In genomic region chr13:44972956-44973581, GRCh38 we compare ENCODE assay signal across 9 cellular contexts. TPM values are rescaled to one million over a fixed set of nuclear protein-coding genes. Genes with fewer than 3 reads are reported as not detected.
A peak's percentile ranks its signal among the peaks of the same experiment; 100 is the strongest.
DNase-seq lines count a peak whose midpoint lies in the region; ATAC-seq and TF ChIP-seq lines count a peak whose summit lies in the region.
"Had no signal": no experiment of that assay in that cellular context is flagged by ENCODE, and none has a peak within 500 bp of the region (broad histone marks: within the 10 kb centered on the region; RNA-seq: fewer than 3 reads in every experiment).

No MANE protein-coding gene starts in this region.

- ATAC-seq in HG03280 (IDR thresholded peaks at IDR 0.05; ENCODE audit: unreplicated experiment) = no peak
- no peak for ATAC-seq in HG03196 (IDR thresholded peaks at IDR 0.05; ENCODE audit: unreplicated experiment)
- ATAC-seq: naive thymus-derived CD8-positive, alpha-beta T cell had no signal

- no peaks in the 10 kb centered on the region for H3K27me3 Mint-ChIP-seq in chondrocyte (ENCODE audit: low read depth)
- no peaks in the 10 kb centered on the region for H3K27me3 Mint-ChIP-seq in neural progenitor cell (ENCODE audit: insufficient read depth, low read depth)
- H3K27me3 Mint-ChIP-seq: naive thymus-derived CD8-positive, alpha-beta T cell had no signal

- DNase-seq in GM06990 (ENCODE audit: extremely low read depth, insufficient read length) = no peak
- peak; percentile 32 for DNase-seq in NB4 (ENCODE audit: low read depth)
- DNase-seq in chondrocyte (ENCODE audit: low spot score) = no peak
- DNase-seq in neural progenitor cell (ENCODE audit: low spot score) = peak; percentile 32
- DNase-seq in nucleus accumbens (lab: John Stamatoyannopoulos, UW) = no peak

- no peak overlapping the region for H3K27ac ChIP-seq in neural progenitor cell

- H3K27me3 ChIP-seq in GM06990 (replicated peaks; ENCODE audit: control insufficient read depth, insufficient read depth, low read length) = no peaks in the 10 kb centered on the region
- no peaks in the 10 kb centered on the region for H3K27me3 ChIP-seq in neural progenitor cell

- H3K36me3 Mint-ChIP-seq in chondrocyte (ENCODE audit: low read depth) (peaks cover 6% of the 10 kb centered on the region), neural progenitor cell (peaks cover 7% of the 10 kb centered on the region)

- no peak for TF ChIP-seq POLR2A in NB4 (IDR thresholded peaks at IDR 0.05; ENCODE audit: extremely low read depth, insufficient read length)

- peaks cover 13% of the 10 kb centered on the region for H3F3A ChIP-seq in neural progenitor cell (ENCODE audit: low read depth)

- no peak overlapping the region for H3K27ac Mint-ChIP-seq in chondrocyte (ENCODE audit: unreplicated experiment)
- H3K27ac Mint-ChIP-seq in neural progenitor cell = no peak overlapping the region
- H3K27ac Mint-ChIP-seq: naive thymus-derived CD8-positive, alpha-beta T cell; T-helper 1 cell treated with Interleukin-12 subunit alpha and Interleukin-12 subunit beta and Interleukin-4 antibody, amounts not matched to agents 30 μg/mL and 1 μg/mL, for 36 hours had no signal

- H3K36me3 ChIP-seq in GM06990 (ENCODE audit: control insufficient read depth, insufficient read depth, low read length) = no peaks in the 10 kb centered on the region
- H3K36me3 ChIP-seq in neural progenitor cell = no peaks in the 10 kb centered on the region

- peak; percentile 42 for TF ChIP-seq CTCF in GM06990 (IDR thresholded peaks at IDR 0.05; ENCODE audit: insufficient read depth, low read length, poor library complexity, severe bottlenecking)
- TF ChIP-seq CTCF in NB4 (IDR thresholded peaks at IDR 0.05; ENCODE audit: low read depth, low read length) = peak; percentile 49
- TF ChIP-seq CTCF in chondrocyte (IDR thresholded peaks at IDR 0.05) = peak; percentile 82
- peak; percentile 72 for TF ChIP-seq CTCF in neural progenitor cell (IDR thresholded peaks at IDR 0.05)

- H3K79me2 ChIP-seq in neural progenitor cell (ENCODE audit: low read depth) = peaks cover 26% of the 10 kb centered on the region

- H3K4me2 ChIP-seq in neural progenitor cell = no peak overlapping the region

- H3K4me3 Mint-ChIP-seq in chondrocyte (ENCODE audit: unreplicated experiment) (no peak overlapping the region), neural progenitor cell (no peak overlapping the region)
- H3K4me3 Mint-ChIP-seq: naive thymus-derived CD8-positive, alpha-beta T cell; T-helper 1 cell treated with Interleukin-12 subunit alpha and Interleukin-12 subunit beta and Interleukin-4 antibody, amounts not matched to agents 30 μg/mL and 1 μg/mL, for 36 hours had no signal

- peaks cover 4% of the 10 kb centered on the region for H3K4me1 ChIP-seq in neural progenitor cell

- H3K9me3 Mint-ChIP-seq in chondrocyte (ENCODE audit: low read depth) = no peaks in the 10 kb centered on the region
- H3K9me3 Mint-ChIP-seq in neural progenitor cell = no peaks in the 10 kb centered on the region
- H3K9me3 Mint-ChIP-seq: naive thymus-derived CD8-positive, alpha-beta T cell; T-helper 1 cell treated with Interleukin-12 subunit alpha and Interleukin-12 subunit beta and Interleukin-4 antibody, amounts not matched to agents 30 μg/mL and 1 μg/mL, for 36 hours had no signal

- H3K9ac ChIP-seq in neural progenitor cell = no peak overlapping the region

- H3K4me3 ChIP-seq in GM06990 (replicated peaks; ENCODE audit: low read depth, low read length) (no peak overlapping the region), NB4 (ENCODE audit: low read depth, low read length) (no peak overlapping the region), neural progenitor cell (no peak overlapping the region)

- no peak overlapping the region for H2AFZ ChIP-seq in neural progenitor cell (replicated peaks)

- peaks cover 10% of the 10 kb centered on the region for H4K20me1 ChIP-seq in neural progenitor cell (ENCODE audit: low read depth)

- peaks cover 10% of the 10 kb centered on the region for H3K4me1 Mint-ChIP-seq in chondrocyte (ENCODE audit: low read depth)
- no peaks in the 10 kb centered on the region for H3K4me1 Mint-ChIP-seq in neural progenitor cell

- H3K9me3 ChIP-seq in neural progenitor cell (ENCODE audit: low read depth) = no peaks in the 10 kb centered on the region

RNA-seq across cellular contexts. Expression of gene NUFIP1, which starts 16.2 kb away (rescaled TPM):
- total RNA-seq in chondrocyte = 4.7 to 6.4 TPM (median 5.1 TPM) in 3 replicates
- total RNA-seq in neural progenitor cell (ENCODE audit: low replicate concordance) = 6.0 and 12.9 TPM in 2 replicates

RNA-seq across cellular contexts. Expression of gene GPALPP1, which starts 16.3 kb away (rescaled TPM):
- total RNA-seq in chondrocyte = 19.3 to 30.8 TPM (median 21.5 TPM) in 3 replicates
- total RNA-seq in neural progenitor cell (ENCODE audit: low replicate concordance) = 47.5 and 70.7 TPM in 2 replicates

Comparison
In these comparisons a context has a peak if more than half of its experiments do, and no peak if none do; other contexts are left out.
1. DNase-seq: peak in NB4 (single experiment) and neural progenitor cell (single experiment); none in GM06990 (single experiment), chondrocyte (single experiment) and nucleus accumbens (0 of 56).
2. Peak in every context shown above with its lines, with median percentiles within 50 percentile points of each other: CTCF ChIP-seq.